ENCODE assay signal across 12 cellular contexts in genomic region chr14:104424406-104425072, GRCh38.
DNase-seq lines count a peak whose midpoint lies in the region; ATAC-seq and TF ChIP-seq lines count a peak whose summit lies in the region.
"Had no signal": no experiment of that assay in that cellular context is flagged by ENCODE, and none has a peak within 500 bp of the region (broad histone marks: within the 10 kb centered on the region; RNA-seq: fewer than 3 reads in every experiment).

No MANE protein-coding gene starts in this region.

- H3K27ac Mint-ChIP-seq in activated CD8-positive, alpha-beta memory T cell treated with anti-CD3 and anti-CD28 coated beads, Interleukin-2, amount 10 ng/mL, durations not matched to agents 7 days and 5 days, result no peak overlapping the region
- no peak overlapping the region for H3K27ac Mint-ChIP-seq in activated T-helper 17 cell treated with anti-CD3 and anti-CD28 coated beads, Interleukin-2, amount 50 U/mL, for 72 hours
- H3K27ac Mint-ChIP-seq: HFFc6, T-helper 17 cell had no signal

- no peak overlapping the region for H3K4me2 ChIP-seq in DND-41 (ENCODE audit: insufficient read depth, low read length)

- no peaks in the 10 kb centered on the region for H3K9me3 ChIP-seq in DND-41 (ENCODE audit: insufficient read depth, low read length, severe bottlenecking)
- H3K9me3 ChIP-seq in ovary, result no peaks in the 10 kb centered on the region

- peaks cover 2% of the 10 kb centered on the region for H3K4me1 Mint-ChIP-seq in activated CD8-positive, alpha-beta memory T cell treated with anti-CD3 and anti-CD28 coated beads, Interleukin-2, amount 10 ng/mL, durations not matched to agents 7 days and 5 days
- no peaks in the 10 kb centered on the region for H3K4me1 Mint-ChIP-seq in activated T-helper 17 cell treated with anti-CD3 and anti-CD28 coated beads, Interleukin-2, amount 50 U/mL, for 72 hours

- intact Hi-C loops in ovary (cut with DNase I), result no loop called here

- H3K27ac ChIP-seq in DND-41 (ENCODE audit: low read length) (no peak overlapping the region), coronary artery (no peak overlapping the region), ovary (peak overlapping the region in 1 of 2 donors; percentile 3)

- peaks cover 5% of the 10 kb centered on the region for H3K27me3 ChIP-seq in DND-41 (ENCODE audit: insufficient read depth, low read length, poor library complexity)
- H3K27me3 ChIP-seq in ovary, result no peaks in the 10 kb centered on the region

- no peak for DNase-seq in DND-41
- DNase-seq in NCI-H2081 (lab: John Stamatoyannopoulos, UW), result peak; percentile 82 to 93
- peak; percentile 52 for DNase-seq in coronary artery (ENCODE audit: low spot score)
- peak; percentile 55 to 82 (median 73) for DNase-seq in ovary
- no peak for DNase-seq in stimulated activated CD4-positive, alpha-beta T cell treated with anti-CD3 and anti-CD28 coated beads, Interleukin-2, amount 100 ng/mL, for 48 hours
- no peak for DNase-seq in activated CD8-positive, alpha-beta memory T cell treated with anti-CD3 and anti-CD28 coated beads, Interleukin-2, amount 10 ng/mL, durations not matched to agents 7 days and 5 days
- DNase-seq: HFFc6; stimulated activated CD4-positive, alpha-beta T cell treated with anti-CD3 and anti-CD28 coated beads, Interleukin-4, amount 100 ng/mL, for 1 hour; T-helper 17 cell had no signal

- no peaks in the 10 kb centered on the region; the same call in 1 of the 2 replicates for H4K20me1 ChIP-seq in DND-41 (ENCODE audit: insufficient read depth, low read length)

- ATAC-seq in DND-41 (ENCODE audit: insufficient read depth, low read depth), result peak; percentile 35; the same call in 2 of the 3 replicates
- ATAC-seq in activated CD8-positive, alpha-beta memory T cell treated with anti-CD3 and anti-CD28 coated beads, Interleukin-2, amount 10 ng/mL, durations not matched to agents 7 days and 5 days, result no peak
- no peak for ATAC-seq in HG03135 (IDR thresholded peaks at IDR 0.05; ENCODE audit: unreplicated experiment)
- ATAC-seq in activated T-helper 17 cell treated with anti-CD3 and anti-CD28 coated beads, Interleukin-2, amount 50 U/mL, for 72 hours (replicated peaks), result no peak
- ATAC-seq: naive thymus-derived CD8-positive, alpha-beta T cell; T-helper 17 cell had no signal

- H3K4me1 ChIP-seq in DND-41 (ENCODE audit: insufficient read depth, low read length) (no peaks in the 10 kb centered on the region), ovary (ENCODE audit: insufficient read depth) (peaks cover 12% of the 10 kb centered on the region)

- H2AFZ ChIP-seq in DND-41 (ENCODE audit: low read depth, low read length), result no peak overlapping the region

- TF ChIP-seq CTCF in DND-41 (IDR thresholded peaks at IDR 0.05; ENCODE audit: borderline replicate concordance, extremely low read depth, low read length, poor library complexity, severe bottlenecking) (no peak), coronary artery (IDR thresholded peaks at IDR 0.05) (no peak), ovary (IDR thresholded peaks at IDR 0.05) (no peak)

- no peak for TF ChIP-seq EP300 in ovary (IDR thresholded peaks at IDR 0.05)

- CTCF ChIA-PET in activated CD8-positive, alpha-beta memory T cell treated with anti-CD3 and anti-CD28 coated beads, Interleukin-2, amount 10 ng/mL, durations not matched to agents 7 days and 5 days (lab: Charles Lee), result interaction anchor here (0.7 kb wide), 1 partner anchor 118 kb away, joined by 3 read pairs; no protein-coding TSS in a partner anchor

- H3K36me3 ChIP-seq in DND-41 (ENCODE audit: insufficient read depth, low read length) (no peaks in the 10 kb centered on the region), ovary (no peaks in the 10 kb centered on the region)

- H3K79me2 ChIP-seq in DND-41 (ENCODE audit: insufficient read depth, low read length), result no peaks in the 10 kb centered on the region

- WGBS in ovary, 3 donors, result 3 to 10% (median 4%) methylated on average over 21 to 24 of the region's 24 CpGs

- no peak for TF ChIP-seq POLR2A in ovary (IDR thresholded peaks at IDR 0.05)

- H3K9ac ChIP-seq in DND-41 (ENCODE audit: low read depth, low read length), result no peak overlapping the region

- H3K27me3 Mint-ChIP-seq in activated CD8-positive, alpha-beta memory T cell treated with anti-CD3 and anti-CD28 coated beads, Interleukin-2, amount 10 ng/mL, durations not matched to agents 7 days and 5 days, result no peaks in the 10 kb centered on the region
- H3K27me3 Mint-ChIP-seq in activated T-helper 17 cell treated with anti-CD3 and anti-CD28 coated beads, Interleukin-2, amount 50 U/mL, for 72 hours, result no peaks in the 10 kb centered on the region

- no peaks in the 10 kb centered on the region for H3K36me3 Mint-ChIP-seq in activated CD8-positive, alpha-beta memory T cell treated with anti-CD3 and anti-CD28 coated beads, Interleukin-2, amount 10 ng/mL, durations not matched to agents 7 days and 5 days
- H3K36me3 Mint-ChIP-seq in activated T-helper 17 cell treated with anti-CD3 and anti-CD28 coated beads, Interleukin-2, amount 50 U/mL, for 72 hours (ENCODE audit: low read depth), result no peaks in the 10 kb centered on the region
- H3K36me3 Mint-ChIP-seq: naive thymus-derived CD8-positive, alpha-beta T cell had no signal

- H3K4me3 Mint-ChIP-seq in activated CD8-positive, alpha-beta memory T cell treated with anti-CD3 and anti-CD28 coated beads, Interleukin-2, amount 10 ng/mL, durations not matched to agents 7 days and 5 days, result no peak overlapping the region
- no peak overlapping the region for H3K4me3 Mint-ChIP-seq in activated T-helper 17 cell treated with anti-CD3 and anti-CD28 coated beads, Interleukin-2, amount 50 U/mL, for 72 hours
- H3K4me3 Mint-ChIP-seq: HFFc6; naive thymus-derived CD8-positive, alpha-beta T cell; T-helper 17 cell had no signal

- no peaks in the 10 kb centered on the region for H3K9me3 Mint-ChIP-seq in activated CD8-positive, alpha-beta memory T cell treated with anti-CD3 and anti-CD28 coated beads, Interleukin-2, amount 10 ng/mL, durations not matched to agents 7 days and 5 days (ENCODE audit: low read depth)
- no peaks in the 10 kb centered on the region for H3K9me3 Mint-ChIP-seq in activated T-helper 17 cell treated with anti-CD3 and anti-CD28 coated beads, Interleukin-2, amount 50 U/mL, for 72 hours
- H3K9me3 Mint-ChIP-seq: naive thymus-derived CD8-positive, alpha-beta T cell had no signal

- H3K4me3 ChIP-seq in DND-41 (ENCODE audit: low read depth in 1 of 2, low read length in 2 of 2), result no peak overlapping the region
- H3K4me3 ChIP-seq in coronary artery, result no peak overlapping the region
- H3K4me3 ChIP-seq in ovary, result no peak overlapping the region

Comparison
In these comparisons a context has a peak if more than half of its experiments do, and no peak if none do; other contexts are left out.
1. DNase-seq: peak in NCI-H2081 (2 of 2), coronary artery (single experiment) and ovary (5 of 5); none in DND-41 (single experiment), stimulated activated CD4-positive, alpha-beta T cell treated with anti-CD3 and anti-CD28 coated beads, Interleukin-2, amount 100 ng/mL, for 48 hours (0 of 2) and activated CD8-positive, alpha-beta memory T cell treated with anti-CD3 and anti-CD28 coated beads, Interleukin-2, amount 10 ng/mL, durations not matched to agents 7 days and 5 days (single experiment).